In the genomic region with DNA sequence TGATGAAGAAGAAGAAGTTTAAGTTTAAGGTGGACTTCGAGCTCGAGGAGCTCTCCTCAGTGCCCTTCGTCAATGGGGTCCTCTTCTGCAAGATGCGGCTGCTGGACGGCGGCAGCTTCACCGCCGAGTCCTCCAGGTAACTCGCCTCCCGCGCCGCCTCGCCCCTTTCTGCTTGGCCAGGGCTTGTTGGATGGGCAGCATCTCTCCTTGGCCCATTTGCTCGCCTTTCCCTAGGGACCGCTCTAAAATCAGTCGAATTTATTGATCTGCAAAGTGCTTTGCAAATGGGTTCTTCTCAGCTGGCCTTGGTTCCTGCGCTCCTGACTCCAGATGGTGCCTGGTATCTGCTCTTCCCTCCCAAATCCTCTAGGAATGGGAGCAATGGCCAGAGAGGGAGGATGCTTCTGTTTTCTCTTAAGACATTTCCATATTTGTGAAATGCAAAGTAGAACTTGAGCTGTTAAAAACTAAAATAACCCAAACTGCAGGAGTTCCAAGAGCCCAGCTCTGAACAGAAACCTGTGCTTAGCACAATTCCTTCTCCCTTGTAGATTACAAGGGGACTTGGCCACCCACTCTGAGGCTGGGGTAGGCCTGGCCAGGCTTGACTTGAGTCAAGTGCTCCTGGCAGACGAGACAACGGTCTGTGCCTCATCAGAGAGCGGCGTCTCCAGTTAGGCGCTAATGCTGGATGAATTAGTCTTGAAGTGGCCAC, we compare ENCODE assay signal across 8 cellular contexts. TPM values are rescaled to one million over a fixed set of nuclear protein-coding genes. Genes with fewer than 3 reads are reported as not detected.
A peak's percentile ranks its signal among the peaks of the same experiment; 100 is the strongest.
DNase-seq lines count a peak whose midpoint lies in the region; ATAC-seq and TF ChIP-seq lines count a peak whose summit lies in the region.

No MANE protein-coding gene starts in this region.

- H3K27me3 Mint-ChIP-seq in progenitor cell of endocrine pancreas, result no peaks in the 10 kb centered on the region

- H2AFZ ChIP-seq in DND-41 (ENCODE audit: low read depth, low read length), result peak overlapping the region; percentile 79

- peaks cover 4% of the 10 kb centered on the region for H3K4me1 Mint-ChIP-seq in progenitor cell of endocrine pancreas (ENCODE audit: low read depth)

- H3K4me3 Mint-ChIP-seq in progenitor cell of endocrine pancreas (ENCODE audit: low read depth), result peak overlapping the region; percentile 89

- peak overlapping the region; percentile 46 to 82 for H3K27ac Mint-ChIP-seq in activated naive CD4-positive, alpha-beta T cell treated with anti-CD3 and anti-CD28 coated beads, Interleukin-2, amount 50 U/mL, for 72 hours
- H3K27ac Mint-ChIP-seq in progenitor cell of endocrine pancreas, result peak overlapping the region; percentile 81

- H3K9ac ChIP-seq in DND-41 (ENCODE audit: low read depth, low read length), result peak overlapping the region; percentile 62

- H3K9me3 Mint-ChIP-seq in activated naive CD4-positive, alpha-beta T cell treated with anti-CD3 and anti-CD28 coated beads, Interleukin-2, amount 50 U/mL, for 72 hours, result no peaks in the 10 kb centered on the region
- H3K9me3 Mint-ChIP-seq in progenitor cell of endocrine pancreas (ENCODE audit: low read depth), result no peaks in the 10 kb centered on the region

- no peak for TF ChIP-seq CTCF in DND-41 (IDR thresholded peaks at IDR 0.05; ENCODE audit: borderline replicate concordance, extremely low read depth, low read length, poor library complexity, severe bottlenecking)
- TF ChIP-seq CTCF in left ventricle myocardium inferior (IDR thresholded peaks at IDR 0.05; ENCODE audit: borderline replicate concordance), result peak; percentile 17
- TF ChIP-seq CTCF in progenitor cell of endocrine pancreas (IDR thresholded peaks at IDR 0.05; ENCODE audit: unreplicated experiment), result no peak

- H3K36me3 ChIP-seq in DND-41 (ENCODE audit: insufficient read depth, low read length) (no peaks in the 10 kb centered on the region), SJSA1 (no peaks in the 10 kb centered on the region), left ventricle myocardium inferior (no peaks in the 10 kb centered on the region)

- H4K20me1 ChIP-seq in DND-41 (ENCODE audit: insufficient read depth, low read length), result peaks cover 8% of the 10 kb centered on the region; the same call in 1 of the 2 replicates

- H3K4me1 ChIP-seq in DND-41 (ENCODE audit: insufficient read depth, low read length), result peaks cover 32% of the 10 kb centered on the region
- H3K4me1 ChIP-seq in SJSA1 (replicated peaks), result peaks cover 20% of the 10 kb centered on the region
- peaks cover 26% of the 10 kb centered on the region for H3K4me1 ChIP-seq in left ventricle myocardium inferior

- H3K4me3 ChIP-seq in DND-41 (ENCODE audit: low read depth in 1 of 2, low read length in 2 of 2), result peak overlapping the region; percentile 63 to 65
- peak overlapping the region; percentile 66 for H3K4me3 ChIP-seq in SJSA1
- peak overlapping the region; percentile 78 for H3K4me3 ChIP-seq in left ventricle myocardium inferior

- H3K27me3 ChIP-seq in DND-41 (ENCODE audit: insufficient read depth, low read length, poor library complexity) (no peaks in the 10 kb centered on the region), SJSA1 (replicated peaks) (no peaks in the 10 kb centered on the region), left ventricle myocardium inferior (ENCODE audit: low read depth) (no peaks in the 10 kb centered on the region)

- ATAC-seq in DND-41 (ENCODE audit: insufficient read depth, low read depth) (no peak; the same call in 2 of the 3 replicates), GM21576 (IDR thresholded peaks at IDR 0.05; ENCODE audit: unreplicated experiment) (peak; percentile 35), HG02588 (IDR thresholded peaks at IDR 0.05; ENCODE audit: unreplicated experiment) (no peak)
- ATAC-seq in activated naive CD4-positive, alpha-beta T cell treated with anti-CD3 and anti-CD28 coated beads, Interleukin-2, amount 50 U/mL, for 72 hours, result peak; percentile 49 to 54

- peak overlapping the region; percentile 68 for H3K27ac ChIP-seq in DND-41 (ENCODE audit: low read length)
- H3K27ac ChIP-seq in SJSA1, result 0 out of 2 replicates have a peak overlapping the region, but pooled peaks have one; percentile 22
- H3K27ac ChIP-seq in left ventricle myocardium inferior (replicated peaks), result peak overlapping the region; percentile 72

- peak overlapping the region; percentile 82 for H3K4me2 ChIP-seq in DND-41 (ENCODE audit: insufficient read depth, low read length)

- DNase-seq in DND-41 (peak; percentile 49), KG1 (lab: John Stamatoyannopoulos, UW) (peak; percentile 46), SJSA1 (ENCODE audit: low read depth in 1 of 2, low spot score in 2 of 2) (peak; percentile 64 to 76), left ventricle myocardium inferior (peak; percentile 29), progenitor cell of endocrine pancreas (ENCODE audit: low spot score, unreplicated experiment) (no peak)
- peak; percentile 51 to 61 for DNase-seq in activated naive CD4-positive, alpha-beta T cell treated with anti-CD3 and anti-CD28 coated beads, Interleukin-2, amount 50 U/mL, for 72 hours (ENCODE audit: low spot score in 2 of 2)

- intact Hi-C loops in left ventricle myocardium inferior (cut with micrococcal nuclease), result no loop called here

- H3K36me3 Mint-ChIP-seq in activated naive CD4-positive, alpha-beta T cell treated with anti-CD3 and anti-CD28 coated beads, Interleukin-2, amount 50 U/mL, for 72 hours, result peaks cover 0 to 6% of the 10 kb centered on the region in 2 donors
- no peaks in the 10 kb centered on the region for H3K36me3 Mint-ChIP-seq in progenitor cell of endocrine pancreas (ENCODE audit: insufficient read depth)

- no peaks in the 10 kb centered on the region for H3K9me3 ChIP-seq in DND-41 (ENCODE audit: insufficient read depth, low read length, severe bottlenecking)
- H3K9me3 ChIP-seq in SJSA1 (replicated peaks), result no peaks in the 10 kb centered on the region
- H3K9me3 ChIP-seq in left ventricle myocardium inferior (replicated peaks), result no peaks in the 10 kb centered on the region

- H3K79me2 ChIP-seq in DND-41 (ENCODE audit: insufficient read depth, low read length), result peaks cover 42% of the 10 kb centered on the region

RNA-seq across cellular contexts. Expression of a gene that starts 0.7 kb away (rescaled TPM):
- total RNA-seq in SJSA1 (2014; rRNA removed; shearing (Covaris generic)), result 25.8 and 32.3 TPM in 2 replicates
- 10 to 100 TPM in 1 of 2 donors, 1 to 10 TPM in 1; 5.3 to 13.6 TPM for total RNA-seq in activated naive CD4-positive, alpha-beta T cell treated with anti-CD3 and anti-CD28 coated beads, Interleukin-2, amount 50 U/mL, for 72 hours
- total RNA-seq in left ventricle myocardium inferior (7.5 TPM), progenitor cell of endocrine pancreas (6.8 and 7.8 TPM in 2 replicates)

Comparison
In these comparisons a context has a peak if more than half of its experiments do, and no peak if none do; other contexts are left out.
1. ATAC-seq: peak in GM21576 (single experiment) and activated naive CD4-positive, alpha-beta T cell treated with anti-CD3 and anti-CD28 coated beads, Interleukin-2, amount 50 U/mL, for 72 hours (2 of 2); none in DND-41 (single experiment) and HG02588 (single experiment).
2. H3K27ac ChIP-seq: peak in every context shown above with its lines; median percentile 72 in left ventricle myocardium inferior; 68 in DND-41; 22 in SJSA1.
3. Peak in every context shown above with its lines, with median percentiles within 50 percentile points of each other: H3K4me3 ChIP-seq.